Comparison of ENCODE assay signal across 8 cellular contexts in the genomic region with DNA sequence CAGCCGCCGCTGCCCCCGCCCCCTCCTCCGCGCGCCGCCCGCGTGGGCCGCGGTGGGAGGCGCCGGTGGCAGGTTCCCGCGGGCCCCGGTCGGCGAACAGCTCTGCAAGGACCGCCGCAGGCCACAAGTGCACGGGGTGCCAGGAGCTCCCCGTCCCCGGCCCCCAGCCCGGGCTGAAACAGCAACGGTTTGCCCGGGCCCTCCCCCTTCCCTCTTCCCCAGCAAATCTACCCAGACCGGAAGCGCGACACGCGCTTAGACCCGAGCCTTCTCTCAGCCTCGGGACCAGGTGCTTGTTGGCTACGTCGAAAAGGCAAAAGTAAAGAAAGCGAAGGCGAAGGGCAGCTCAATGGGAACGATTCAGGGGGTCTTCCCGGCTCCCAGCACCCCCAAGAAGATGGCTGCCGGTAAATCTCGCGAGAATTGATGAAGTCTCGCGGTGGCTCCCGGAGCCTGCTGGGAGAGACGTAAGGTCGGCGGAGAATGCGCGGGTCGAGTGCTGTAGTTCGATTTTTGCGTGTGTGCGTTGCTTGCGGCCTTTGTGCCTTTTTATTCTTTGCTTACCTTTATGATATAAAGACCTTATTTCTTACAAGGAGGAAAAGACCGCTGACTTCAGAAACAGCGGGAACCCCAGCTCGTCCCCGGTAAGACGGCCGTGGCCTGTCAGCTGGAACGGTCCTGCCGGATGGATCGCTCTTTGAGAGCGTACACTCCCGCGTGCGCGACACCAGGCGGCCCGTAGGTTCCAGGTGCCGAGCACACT. TPM values are rescaled to one million over a fixed set of nuclear protein-coding genes. Genes with fewer than 3 reads are reported as not detected.
DNase-seq lines count a peak whose midpoint lies in the region; ATAC-seq and TF ChIP-seq lines count a peak whose summit lies in the region.

A gene with protein sequence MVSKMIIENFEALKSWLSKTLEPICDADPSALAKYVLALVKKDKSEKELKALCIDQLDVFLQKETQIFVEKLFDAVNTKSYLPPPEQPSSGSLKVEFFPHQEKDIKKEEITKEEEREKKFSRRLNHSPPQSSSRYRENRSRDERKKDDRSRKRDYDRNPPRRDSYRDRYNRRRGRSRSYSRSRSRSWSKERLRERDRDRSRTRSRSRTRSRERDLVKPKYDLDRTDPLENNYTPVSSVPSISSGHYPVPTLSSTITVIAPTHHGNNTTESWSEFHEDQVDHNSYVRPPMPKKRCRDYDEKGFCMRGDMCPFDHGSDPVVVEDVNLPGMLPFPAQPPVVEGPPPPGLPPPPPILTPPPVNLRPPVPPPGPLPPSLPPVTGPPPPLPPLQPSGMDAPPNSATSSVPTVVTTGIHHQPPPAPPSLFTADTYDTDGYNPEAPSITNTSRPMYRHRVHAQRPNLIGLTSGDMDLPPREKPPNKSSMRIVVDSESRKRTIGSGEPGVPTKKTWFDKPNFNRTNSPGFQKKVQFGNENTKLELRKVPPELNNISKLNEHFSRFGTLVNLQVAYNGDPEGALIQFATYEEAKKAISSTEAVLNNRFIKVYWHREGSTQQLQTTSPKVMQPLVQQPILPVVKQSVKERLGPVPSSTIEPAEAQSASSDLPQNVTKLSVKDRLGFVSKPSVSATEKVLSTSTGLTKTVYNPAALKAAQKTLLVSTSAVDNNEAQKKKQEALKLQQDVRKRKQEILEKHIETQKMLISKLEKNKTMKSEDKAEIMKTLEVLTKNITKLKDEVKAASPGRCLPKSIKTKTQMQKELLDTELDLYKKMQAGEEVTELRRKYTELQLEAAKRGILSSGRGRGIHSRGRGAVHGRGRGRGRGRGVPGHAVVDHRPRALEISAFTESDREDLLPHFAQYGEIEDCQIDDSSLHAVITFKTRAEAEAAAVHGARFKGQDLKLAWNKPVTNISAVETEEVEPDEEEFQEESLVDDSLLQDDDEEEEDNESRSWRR (minus strand): TSS at position 425 of the 766 bp plus-strand sequence. CDS start 481 bp downstream, outside the sequence.

- H3K4me3 ChIP-seq in GM06990 (replicated peaks; ENCODE audit: low read depth, low read length) (peak within 1 kb of the TSS; percentile 94), thymus (ENCODE audit: low read length) (peak within 1 kb of the TSS; percentile 78)

- peaks cover 13% of the 10 kb centered on the region for H3K4me1 Mint-ChIP-seq in glutamatergic neuron (ENCODE audit: low read depth, unreplicated experiment)
- peaks cover 12% of the 10 kb centered on the region for H3K4me1 Mint-ChIP-seq in osteocyte (ENCODE audit: unreplicated experiment)

- DNase-seq in GM06990 (ENCODE audit: extremely low read depth, insufficient read length) (peak; percentile 88), NCI-H1092 (lab: John Stamatoyannopoulos, UW) (peak; percentile 99), SKM-1 (lab: John Stamatoyannopoulos, UW; ENCODE audit: unreplicated experiment) (peak; percentile 83), glutamatergic neuron (peak; percentile 96), osteocyte (ENCODE audit: extremely low spot score, unreplicated experiment) (peak; percentile 97)
- peak; percentile 92 to 94 for DNase-seq in activated naive CD4-positive, alpha-beta T cell treated with anti-CD3 and anti-CD28 coated beads, Interleukin-2, amount 50 U/mL, for 72 hours (ENCODE audit: low spot score in 2 of 2)

- no peaks in the 10 kb centered on the region for H3K9me3 Mint-ChIP-seq in activated naive CD4-positive, alpha-beta T cell treated with anti-CD3 and anti-CD28 coated beads, Interleukin-2, amount 50 U/mL, for 72 hours
- no peaks in the 10 kb centered on the region for H3K9me3 Mint-ChIP-seq in glutamatergic neuron (ENCODE audit: unreplicated experiment)
- H3K9me3 Mint-ChIP-seq in osteocyte (ENCODE audit: unreplicated experiment): no peaks in the 10 kb centered on the region

- under 1% methylated on average over 72 of the region's 72 CpGs for WGBS in thymus

- H3K27ac ChIP-seq in thymus (ENCODE audit: low read depth): peak within 1 kb of the TSS; percentile 90

- H3K27me3 Mint-ChIP-seq in glutamatergic neuron (ENCODE audit: unreplicated experiment) (peaks cover 2% of the 10 kb centered on the region), osteocyte (ENCODE audit: unreplicated experiment) (no peaks in the 10 kb centered on the region)

- peaks cover 3 to 15% of the 10 kb centered on the region in 2 donors for H3K36me3 Mint-ChIP-seq in activated naive CD4-positive, alpha-beta T cell treated with anti-CD3 and anti-CD28 coated beads, Interleukin-2, amount 50 U/mL, for 72 hours
- H3K36me3 Mint-ChIP-seq in glutamatergic neuron (ENCODE audit: unreplicated experiment) (no peaks in the 10 kb centered on the region), osteocyte (ENCODE audit: unreplicated experiment) (peaks cover 3% of the 10 kb centered on the region)

- TF ChIP-seq CTCF in GM06990 (IDR thresholded peaks at IDR 0.05; ENCODE audit: insufficient read depth, low read length, poor library complexity, severe bottlenecking): peak; percentile 11
- TF ChIP-seq CTCF in glutamatergic neuron (IDR thresholded peaks at IDR 0.05; ENCODE audit: partially characterized antibody, unreplicated experiment): peak; percentile 3
- no peak for TF ChIP-seq CTCF in osteocyte (IDR thresholded peaks at IDR 0.05)

- H3K9me3 ChIP-seq in thymus (ENCODE audit: control insufficient read depth): no peaks in the 10 kb centered on the region

- H3K4me1 ChIP-seq in thymus (ENCODE audit: control insufficient read depth, insufficient read depth, low read length): peaks cover 20% of the 10 kb centered on the region

- peak; percentile 84 for ATAC-seq in HG02588 (IDR thresholded peaks at IDR 0.05; ENCODE audit: unreplicated experiment)
- ATAC-seq in activated naive CD4-positive, alpha-beta T cell treated with anti-CD3 and anti-CD28 coated beads, Interleukin-2, amount 50 U/mL, for 72 hours: peak; percentile 83 to 89

- H3K36me3 ChIP-seq in GM06990 (ENCODE audit: control insufficient read depth, insufficient read depth, low read length) (no peaks in the 10 kb centered on the region), thymus (ENCODE audit: control insufficient read depth, insufficient read depth) (no peaks in the 10 kb centered on the region)

- H3K27me3 ChIP-seq in GM06990 (replicated peaks; ENCODE audit: control insufficient read depth, insufficient read depth, low read length) (no peaks in the 10 kb centered on the region), thymus (ENCODE audit: control insufficient read depth, insufficient read depth) (no peaks in the 10 kb centered on the region)

- H3K27ac Mint-ChIP-seq in activated naive CD4-positive, alpha-beta T cell treated with anti-CD3 and anti-CD28 coated beads, Interleukin-2, amount 50 U/mL, for 72 hours: peak within 1 kb of the TSS in 1 of 2 donors; percentile 95
- H3K27ac Mint-ChIP-seq in glutamatergic neuron (ENCODE audit: unreplicated experiment) (peak within 1 kb of the TSS; percentile 91), osteocyte (ENCODE audit: unreplicated experiment) (peak within 1 kb of the TSS; percentile 98)

- H3K4me3 Mint-ChIP-seq in glutamatergic neuron (ENCODE audit: unreplicated experiment): peak within 1 kb of the TSS; percentile 89
- H3K4me3 Mint-ChIP-seq in osteocyte (ENCODE audit: unreplicated experiment): no peak within 1 kb of the TSS

RNA-seq across cellular contexts. Expression of the gene that starts here (rescaled TPM):
- 10 to 100 TPM; 69.4 to 71.1 TPM for total RNA-seq in activated naive CD4-positive, alpha-beta T cell treated with anti-CD3 and anti-CD28 coated beads, Interleukin-2, amount 50 U/mL, for 72 hours
- total RNA-seq in glutamatergic neuron (ENCODE audit: unreplicated experiment) (51.4 TPM), osteocyte (37.5 and 38.3 TPM in 2 replicates)
- polyA plus RNA-seq in thymus: 52.0 TPM

Comparison
In these comparisons a context has a peak if more than half of its experiments do, and no peak if none do; other contexts are left out.
1. Peak in every context shown above with its lines: DNase-seq, ATAC-seq, H3K4me3 ChIP-seq and H3K27ac ChIP-seq.